Comparison of ENCODE assay signal across 23 cellular contexts in the genomic region with DNA sequence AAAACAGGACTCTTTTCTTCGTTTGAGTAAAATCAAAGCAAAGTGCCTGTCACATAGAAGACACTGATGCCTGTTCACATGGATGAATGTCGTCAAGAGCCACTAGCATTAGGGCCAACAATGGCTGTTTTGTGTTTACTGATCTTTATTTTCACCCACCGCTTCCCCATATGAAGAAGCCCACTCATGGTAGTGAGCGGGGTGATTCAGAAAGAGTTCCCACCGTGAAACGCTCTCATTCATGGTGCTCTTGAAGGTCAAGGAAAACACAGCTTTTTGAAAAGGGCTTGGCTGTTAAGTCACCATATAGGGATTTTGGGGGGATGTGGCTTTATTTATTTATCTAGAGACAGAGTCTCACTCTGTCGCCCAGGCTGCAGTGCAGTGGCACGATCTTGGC.
"Had no signal": no experiment of that assay in that cellular context is flagged by ENCODE, and none has a peak within 500 bp of the region (broad histone marks: within the 10 kb centered on the region; RNA-seq: fewer than 3 reads in every experiment).

No MANE protein-coding gene starts in this region.

- H3K27ac ChIP-seq: colonic mucosa, epithelial cell of prostate, esophagus squamous epithelium, gastroesophageal sphincter, heart left ventricle, hepatocyte, left lung, lower lobe of right lung had no signal

- H3K9me3 ChIP-seq: colonic mucosa, esophagus squamous epithelium, gastroesophageal sphincter, heart left ventricle, left lung, lower lobe of right lung had no signal

- H3K27me3 Mint-ChIP-seq: dendritic cell treated with granulocyte-macrophage colony-stimulating factor and Interleukin-4, amounts not matched to agents 40 ng/mL and 50 ng/mL, for 4 days had no signal

- H3K9me3 Mint-ChIP-seq: dendritic cell treated with granulocyte-macrophage colony-stimulating factor and Interleukin-4, amounts not matched to agents 40 ng/mL and 50 ng/mL, for 4 days; effector memory CD8-positive, alpha-beta T cell; endodermal cell; immature natural killer cell had no signal

- H2AFZ ChIP-seq: hepatocyte had no signal

- DNase-seq: colonic mucosa; cortex of kidney; effector CD8-positive, alpha-beta T cell; effector memory CD8-positive, alpha-beta T cell; endodermal cell; erythroblast; esophagus squamous epithelium; foreskin fibroblast; heart left ventricle; hypothalamus; immature natural killer cell; islet precursor cell; kidney; left cardiac atrium; left lung; left ventricle myocardium superior; lower lobe of right lung; mesenchymal stem cell; midbrain had no signal

- H3K27ac Mint-ChIP-seq: dendritic cell treated with granulocyte-macrophage colony-stimulating factor and Interleukin-4, amounts not matched to agents 40 ng/mL and 50 ng/mL, for 4 days; effector memory CD8-positive, alpha-beta T cell; endodermal cell; immature natural killer cell had no signal

- H3K36me3 Mint-ChIP-seq: immature natural killer cell had no signal

- H3K4me2 ChIP-seq: hepatocyte had no signal

- H3K4me3 ChIP-seq: colonic mucosa, esophagus squamous epithelium, gastroesophageal sphincter, heart left ventricle, hepatocyte, left lung, lower lobe of right lung had no signal

- H3K4me3 Mint-ChIP-seq: dendritic cell treated with granulocyte-macrophage colony-stimulating factor and Interleukin-4, amounts not matched to agents 40 ng/mL and 50 ng/mL, for 4 days; effector memory CD8-positive, alpha-beta T cell; endodermal cell; immature natural killer cell had no signal

- H3K27me3 ChIP-seq: colonic mucosa, esophagus squamous epithelium, heart left ventricle, hepatocyte, left lung had no signal

- H3K36me3 ChIP-seq: colonic mucosa, esophagus squamous epithelium, gastroesophageal sphincter, heart left ventricle, left lung, lower lobe of right lung had no signal

- H3K4me1 ChIP-seq: gastroesophageal sphincter, heart left ventricle, left lung had no signal
